11 cellular contexts compared by ENCODE assay signal in the genomic region with DNA sequence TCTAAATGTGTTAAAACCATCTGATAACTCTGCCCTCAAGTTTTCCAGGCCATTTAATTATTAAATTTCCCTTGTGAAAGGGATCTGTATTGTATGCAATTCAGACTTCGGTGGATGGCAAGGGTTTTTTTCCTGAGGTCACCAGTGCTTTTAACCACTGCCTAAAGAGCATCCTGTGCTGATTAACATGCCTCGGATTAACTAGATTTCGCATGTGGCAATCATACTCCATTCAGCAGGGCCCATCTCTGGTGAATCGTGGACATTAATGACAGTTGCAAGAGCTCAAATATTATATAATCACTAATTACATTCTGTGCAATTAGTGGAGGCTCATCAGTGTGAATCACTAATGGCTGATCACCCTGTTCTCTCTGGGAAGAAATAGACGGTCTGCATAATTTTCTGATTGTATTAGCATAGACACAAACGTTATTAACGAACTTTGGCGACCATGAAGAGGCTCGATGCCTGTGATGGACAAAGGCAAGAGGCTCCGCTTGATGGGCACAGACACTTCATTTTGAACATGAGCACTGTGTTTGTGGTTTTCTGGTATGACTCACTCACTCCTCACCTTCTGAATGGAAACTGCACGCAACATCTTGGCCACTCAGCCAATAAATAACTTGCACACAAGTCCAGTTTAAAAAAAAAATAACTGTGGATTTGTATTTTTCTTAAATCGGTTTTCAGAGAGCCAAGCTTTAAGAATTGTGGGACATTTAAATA. TPM values are rescaled to one million over a fixed set of nuclear protein-coding genes. Genes with fewer than 3 reads are reported as not detected.
A peak's percentile ranks its signal among the peaks of the same experiment; 100 is the strongest.
DNase-seq lines count a peak whose midpoint lies in the region; ATAC-seq and TF ChIP-seq lines count a peak whose summit lies in the region.
"Had no signal": no experiment of that assay in that cellular context is flagged by ENCODE, and none has a peak within 500 bp of the region (broad histone marks: within the 10 kb centered on the region; RNA-seq: fewer than 3 reads in every experiment).

No MANE protein-coding gene starts in this region.

- 0 out of 2 replicates have a peak, but pooled peaks cover 5% of the 10 kb centered on the region for H3K27me3 ChIP-seq in BE2C

- H3K4me3 ChIP-seq in BE2C (ENCODE audit: low read depth, low read length): no peak overlapping the region

- peaks cover 3% of the 10 kb centered on the region; the same call in 1 of the 2 replicates for H3K4me1 ChIP-seq in BE2C

- peak; percentile 72 for DNase-seq in A172 (ENCODE audit: low spot score)
- peak; percentile 13 for DNase-seq in NCI-H2029 (lab: John Stamatoyannopoulos, UW)
- no peak for DNase-seq in cerebellar nuclear complex (lab: John Stamatoyannopoulos, UW)
- DNase-seq in BE2C: no peak
- no peak for DNase-seq in substantia nigra (lab: John Stamatoyannopoulos, UW)
- DNase-seq in stimulated activated CD4-positive, alpha-beta T cell treated with anti-CD3 and anti-CD28 coated beads, Interleukin-2, amount 100 ng/mL, for 48 hours: no peak
- DNase-seq: stimulated activated CD4-positive, alpha-beta T cell treated with anti-CD3 and anti-CD28 coated beads, Interleukin-4, amount 100 ng/mL, for 1 hour had no signal

- no peak overlapping the region for H3K27ac ChIP-seq in substantia nigra (ENCODE audit: low read depth, low read length, poor library complexity, severe bottlenecking)

- TF ChIP-seq CTCF in BE2C (IDR thresholded peaks at IDR 0.05; ENCODE audit: low read depth, low read length): no peak

- no peaks in the 10 kb centered on the region for H3K9me3 ChIP-seq in BE2C

- ATAC-seq in GM19043 (IDR thresholded peaks at IDR 0.05; ENCODE audit: low read depth, unreplicated experiment): peak; percentile 98
- ATAC-seq in HG02885 (IDR thresholded peaks at IDR 0.05; ENCODE audit: poor library complexity, unreplicated experiment): peak; percentile 99

- H3K36me3 ChIP-seq in BE2C: no peaks in the 10 kb centered on the region

RNA-seq across cellular contexts. Expression of a gene that starts 31.4 kb away (rescaled TPM):
- not detected in 2 replicates for total RNA-seq in A172 (2014; rRNA removed; shearing (Covaris generic))
- 3.3 TPM for polyA plus RNA-seq in BE2C (2012; ENCODE audit: insufficient read depth, insufficient read length, low read depth)
- total RNA-seq: B cell, lung microvascular endothelial cell had no signal

RNA-seq across cellular contexts. Expression of a gene that starts 51.1 kb away (rescaled TPM):
- total RNA-seq in A172 (2014; rRNA removed; shearing (Covaris generic)): 17.0 and 20.7 TPM in 2 replicates
- 15.3 TPM for polyA plus RNA-seq in BE2C (2012; ENCODE audit: insufficient read depth, insufficient read length, low read depth)

Comparison
In these comparisons a context has a peak if more than half of its experiments do, and no peak if none do; other contexts are left out.
1. DNase-seq: peak in A172 (single experiment) and NCI-H2029 (single experiment); none in cerebellar nuclear complex (0 of 2), BE2C (single experiment), substantia nigra (0 of 49) and stimulated activated CD4-positive, alpha-beta T cell treated with anti-CD3 and anti-CD28 coated beads, Interleukin-2, amount 100 ng/mL, for 48 hours (0 of 2).